8 cellular contexts compared by ENCODE assay signal in the genomic region with DNA sequence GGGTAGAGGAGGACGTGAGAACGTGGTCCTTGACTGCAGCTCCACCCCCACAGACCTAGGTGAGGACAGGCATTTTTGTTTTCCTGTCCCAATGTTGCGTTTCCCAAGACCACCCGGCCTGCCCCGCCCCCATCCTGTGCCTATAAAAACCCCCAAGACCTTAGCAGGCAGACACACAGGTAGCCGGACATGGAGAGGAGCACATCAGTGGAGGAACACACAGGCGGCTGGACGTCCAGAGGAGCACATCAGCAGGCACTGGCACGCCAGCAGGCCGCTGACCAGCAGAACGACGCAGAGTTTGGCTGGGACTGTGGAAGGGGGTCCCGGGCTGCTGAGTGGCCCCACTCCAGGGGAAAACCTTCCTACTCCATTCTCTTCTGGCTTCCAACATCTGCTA. TPM values are rescaled to one million over a fixed set of nuclear protein-coding genes. Genes with fewer than 3 reads are reported as not detected.
DNase-seq lines count a peak whose midpoint lies in the region; ATAC-seq and TF ChIP-seq lines count a peak whose summit lies in the region.

No MANE protein-coding gene starts in this region.

- no peaks in the 10 kb centered on the region for H3K9me3 Mint-ChIP-seq in CD8-positive, alpha-beta memory T cell
- H3K9me3 Mint-ChIP-seq in natural killer cell treated with Interleukin-12 subunit alpha and Interleukin-12 subunit beta and Interleukin-15 and Interleukin-18, amount 100 ng/mL, for 72 hours = no peaks in the 10 kb centered on the region

- DNase-seq in CD8-positive, alpha-beta memory T cell = no peak
- DNase-seq in MM.1S (no peak), dorsolateral prefrontal cortex (no peak), NCI-H1092 treated with DMSO at 0.1 percent for 48 hours (lab: John Stamatoyannopoulos, UW) (no peak), iPS-NIHi7 (ENCODE audit: extremely low spot score) (no peak), SIG-M5 (lab: John Stamatoyannopoulos, UW) (no peak)
- no peak for DNase-seq in natural killer cell treated with Interleukin-12 subunit alpha and Interleukin-12 subunit beta and Interleukin-15 and Interleukin-18, amount 100 ng/mL, for 72 hours (ENCODE audit: low spot score)

- peaks cover 11 to 13% (median 12%) of the 10 kb centered on the region in 3 donors for H3K4me1 Mint-ChIP-seq in CD8-positive, alpha-beta memory T cell
- peaks cover 8 to 10% of the 10 kb centered on the region in 2 donors for H3K4me1 Mint-ChIP-seq in natural killer cell treated with Interleukin-12 subunit alpha and Interleukin-12 subunit beta and Interleukin-15 and Interleukin-18, amount 100 ng/mL, for 72 hours (ENCODE audit: low read depth in 2 of 2)

- H3K79me2 ChIP-seq in MM.1S (ENCODE audit: low read length) = no peaks in the 10 kb centered on the region

- CTCF ChIA-PET in CD8-positive, alpha-beta memory T cell (lab: Charles Lee) = interaction anchor here (0.8 to 1.5 kb wide), 2 partner anchors 12 to 216 kb away, joined by 3 to 4 read pairs; a partner anchor contains a TSS

- H3K27ac ChIP-seq in CD8-positive, alpha-beta memory T cell (ENCODE audit: low read depth, low read length) = no peak overlapping the region
- no peak overlapping the region for H3K27ac ChIP-seq in MM.1S (ENCODE audit: low read length)
- no peak overlapping the region for H3K27ac ChIP-seq in dorsolateral prefrontal cortex

- no peak overlapping the region for H3K9ac ChIP-seq in MM.1S (ENCODE audit: low read length)

- no peak for TF ChIP-seq CTCF in MM.1S (IDR thresholded peaks at IDR 0.05; ENCODE audit: low read length)
- no peak for TF ChIP-seq CTCF in dorsolateral prefrontal cortex (IDR thresholded peaks at IDR 0.05 in 54 of 56, conservative IDR thresholded peaks at IDR 0.05 in 2 of 56; ENCODE audit: low read depth in 1 of 56, partially characterized antibody in 56 of 56)

- H3K4me1 ChIP-seq in CD8-positive, alpha-beta memory T cell (ENCODE audit: insufficient read depth, low read length) = peaks cover 8% of the 10 kb centered on the region
- no peaks in the 10 kb centered on the region for H3K4me1 ChIP-seq in MM.1S (ENCODE audit: low read length)

- peak in 1 of 2 donors; percentile 16 for ATAC-seq in natural killer cell treated with Interleukin-12 subunit alpha and Interleukin-12 subunit beta and Interleukin-15 and Interleukin-18, amount 100 ng/mL, for 72 hours
- no peak for ATAC-seq in HG03196 (IDR thresholded peaks at IDR 0.05; ENCODE audit: unreplicated experiment)

- H3K36me3 Mint-ChIP-seq in CD8-positive, alpha-beta memory T cell = no peaks in the 10 kb centered on the region
- no peaks in the 10 kb centered on the region for H3K36me3 Mint-ChIP-seq in natural killer cell treated with Interleukin-12 subunit alpha and Interleukin-12 subunit beta and Interleukin-15 and Interleukin-18, amount 100 ng/mL, for 72 hours

- H3K27ac Mint-ChIP-seq in CD8-positive, alpha-beta memory T cell = peak overlapping the region in 4 of 8 donors; percentile 14 to 80 (median 56)
- H3K27ac Mint-ChIP-seq in natural killer cell treated with Interleukin-12 subunit alpha and Interleukin-12 subunit beta and Interleukin-15 and Interleukin-18, amount 100 ng/mL, for 72 hours = no peak overlapping the region

- peak overlapping the region; percentile 56 for H3K4me3 ChIP-seq in CD8-positive, alpha-beta memory T cell (ENCODE audit: low read length)
- H3K4me3 ChIP-seq in MM.1S (ENCODE audit: low read length) (peak overlapping the region; percentile 39), dorsolateral prefrontal cortex (peak overlapping the region in 39 of 59 donors; percentile 30 to 63 (median 49))

- peak overlapping the region; percentile 47; the same call in 1 of the 2 replicates for H2AFZ ChIP-seq in MM.1S (ENCODE audit: low read length)

- POLR2A ChIA-PET in CD8-positive, alpha-beta memory T cell (lab: Charles Lee) = interaction anchor here (0.6 kb wide), 1 partner anchor 35 kb away, joined by 3 read pairs; no protein-coding TSS in a partner anchor

- H3K9me3 ChIP-seq in CD8-positive, alpha-beta memory T cell (ENCODE audit: low read length) = no peaks in the 10 kb centered on the region
- no peaks in the 10 kb centered on the region for H3K9me3 ChIP-seq in MM.1S (replicated peaks; ENCODE audit: insufficient read depth, low read length)

- peak overlapping the region; percentile 39 to 90 (median 82) for H3K4me3 Mint-ChIP-seq in CD8-positive, alpha-beta memory T cell
- peak overlapping the region; percentile 74 for H3K4me3 Mint-ChIP-seq in natural killer cell treated with Interleukin-12 subunit alpha and Interleukin-12 subunit beta and Interleukin-15 and Interleukin-18, amount 100 ng/mL, for 72 hours

- H3K27me3 ChIP-seq in CD8-positive, alpha-beta memory T cell (ENCODE audit: insufficient read depth, low read length, poor library complexity, severe bottlenecking) = no peaks in the 10 kb centered on the region
- H3K27me3 ChIP-seq in MM.1S (replicated peaks; ENCODE audit: insufficient read depth, low read length) (peaks cover 16% of the 10 kb centered on the region), dorsolateral prefrontal cortex (no peaks in the 10 kb centered on the region)

- no peaks in the 10 kb centered on the region for H3K9me2 ChIP-seq in MM.1S (replicated peaks; ENCODE audit: insufficient read depth, low read length)

- peaks cover 3 to 8% of the 10 kb centered on the region in 2 donors for H3K27me3 Mint-ChIP-seq in CD8-positive, alpha-beta memory T cell
- H3K27me3 Mint-ChIP-seq in natural killer cell treated with Interleukin-12 subunit alpha and Interleukin-12 subunit beta and Interleukin-15 and Interleukin-18, amount 100 ng/mL, for 72 hours = peaks cover 7 to 8% of the 10 kb centered on the region in 2 donors

- H3F3A ChIP-seq in MM.1S (ENCODE audit: insufficient read depth, low read length) = no peaks in the 10 kb centered on the region

- H4K20me1 ChIP-seq in MM.1S (ENCODE audit: insufficient read depth, low read length) = no peaks in the 10 kb centered on the region

- intact Hi-C loops in dorsolateral prefrontal cortex (cut with DNase I) = no loop called here

- H3K4me2 ChIP-seq in MM.1S (ENCODE audit: low read depth, low read length) = peak overlapping the region; percentile 83; the same call in 1 of the 2 replicates

- no peaks in the 10 kb centered on the region for H3K36me3 ChIP-seq in CD8-positive, alpha-beta memory T cell (ENCODE audit: insufficient read depth, low read length)
- H3K36me3 ChIP-seq in MM.1S (replicated peaks; ENCODE audit: insufficient read depth, low read length) = no peaks in the 10 kb centered on the region

RNA-seq across cellular contexts. Expression of a gene that starts 12.7 kb away (rescaled TPM):
- 10 to 100 TPM; 24.7 to 25.3 TPM for total RNA-seq in CD8-positive, alpha-beta memory T cell
- polyA plus RNA-seq in CD8-positive, alpha-beta memory T cell = 28.0 TPM
- total RNA-seq in dorsolateral prefrontal cortex = 10 to 100 TPM; 13.4 to 38.9 (median 24.4) TPM
- total RNA-seq in natural killer cell treated with Interleukin-12 subunit alpha and Interleukin-12 subunit beta and Interleukin-15 and Interleukin-18, amount 100 ng/mL, for 72 hours = 10 to 100 TPM; 26.1 to 29.1 TPM

RNA-seq across cellular contexts. Expression of a gene that starts 30.2 kb away (rescaled TPM):
- 10 to 100 TPM; 14.1 to 15.7 TPM for total RNA-seq in CD8-positive, alpha-beta memory T cell
- polyA plus RNA-seq in CD8-positive, alpha-beta memory T cell = 17.2 TPM
- 10 to 100 TPM in 48 of 120 experiments, 1 to 10 TPM in 72; 4.2 to 14.8 (median 9.3) TPM for total RNA-seq in dorsolateral prefrontal cortex
- total RNA-seq in natural killer cell treated with Interleukin-12 subunit alpha and Interleukin-12 subunit beta and Interleukin-15 and Interleukin-18, amount 100 ng/mL, for 72 hours = 10 to 100 TPM; 10.3 to 15.1 TPM

RNA-seq across cellular contexts. Expression of a gene that starts 37.4 kb away (rescaled TPM):
- 10 to 100 TPM; 50.5 to 55.3 TPM for total RNA-seq in CD8-positive, alpha-beta memory T cell
- 17.2 TPM for polyA plus RNA-seq in CD8-positive, alpha-beta memory T cell
- 10 to 100 TPM; 13.2 to 40.0 (median 24.0) TPM for total RNA-seq in dorsolateral prefrontal cortex
- total RNA-seq in natural killer cell treated with Interleukin-12 subunit alpha and Interleukin-12 subunit beta and Interleukin-15 and Interleukin-18, amount 100 ng/mL, for 72 hours = 10 to 100 TPM; 54.3 to 68.1 TPM

RNA-seq across cellular contexts. Expression of a gene that starts 47.0 kb away (rescaled TPM):
- total RNA-seq in CD8-positive, alpha-beta memory T cell = 100 to 1,000 TPM in 1 of 2 experiments, 10 to 100 TPM in 1; 99.9 to 100 TPM
- polyA plus RNA-seq in CD8-positive, alpha-beta memory T cell = 109 TPM
- 10 to 100 TPM; 18.6 to 38.2 (median 26.9) TPM for total RNA-seq in dorsolateral prefrontal cortex
- 100 to 1,000 TPM; 117 to 120 TPM for total RNA-seq in natural killer cell treated with Interleukin-12 subunit alpha and Interleukin-12 subunit beta and Interleukin-15 and Interleukin-18, amount 100 ng/mL, for 72 hours

RNA-seq across cellular contexts. Expression of a gene that starts 59.7 kb away (rescaled TPM):
- total RNA-seq in CD8-positive, alpha-beta memory T cell = 100 to 1,000 TPM; 105 TPM
- 68.5 TPM for polyA plus RNA-seq in CD8-positive, alpha-beta memory T cell
- 100 to 1,000 TPM in 113 of 120 experiments, 10 to 100 TPM in 7; 72.3 to 213 (median 157) TPM for total RNA-seq in dorsolateral prefrontal cortex
- total RNA-seq in natural killer cell treated with Interleukin-12 subunit alpha and Interleukin-12 subunit beta and Interleukin-15 and Interleukin-18, amount 100 ng/mL, for 72 hours = 10 to 100 TPM; 68.6 to 77.7 TPM
